Comparison of ENCODE assay signal across 8 cellular contexts in genomic region chr2:50492452-50492851, GRCh38.
DNase-seq lines count a peak whose midpoint lies in the region; ATAC-seq and TF ChIP-seq lines count a peak whose summit lies in the region.

No MANE protein-coding gene starts in this region.

- no peaks in the 10 kb centered on the region for H3K79me2 ChIP-seq in parathyroid adenoma

- peaks cover 4% of the 10 kb centered on the region for H3K4me1 Mint-ChIP-seq in activated CD4-positive, alpha-beta T cell treated with anti-CD3 and anti-CD28 coated beads, Interleukin-2, amount 10 ng/mL, durations not matched to agents 7 days and 5 days

- peak overlapping the region; percentile 67 for H3K4me2 ChIP-seq in parathyroid adenoma (ENCODE audit: low read length)

- H3K4me1 ChIP-seq in parathyroid adenoma = no peaks in the 10 kb centered on the region

- H3K4me3 ChIP-seq in parathyroid adenoma (ENCODE audit: low read depth, low read length) = peak overlapping the region; percentile 42

- H3K27ac Mint-ChIP-seq in activated CD4-positive, alpha-beta T cell treated with anti-CD3 and anti-CD28 coated beads, Interleukin-2, amount 10 ng/mL, durations not matched to agents 7 days and 5 days = no peak overlapping the region

- H3K4me3 Mint-ChIP-seq in activated CD4-positive, alpha-beta T cell treated with anti-CD3 and anti-CD28 coated beads, Interleukin-2, amount 10 ng/mL, durations not matched to agents 7 days and 5 days = no peak overlapping the region

- no peak overlapping the region for H3K9ac ChIP-seq in parathyroid adenoma

- no peaks in the 10 kb centered on the region for H3K36me3 ChIP-seq in parathyroid adenoma (ENCODE audit: control insufficient read depth, insufficient read depth, low read length)

- POLR2A ChIA-PET in activated CD4-positive, alpha-beta T cell treated with anti-CD3 and anti-CD28 coated beads, Interleukin-2, amount 10 ng/mL, durations not matched to agents 7 days and 5 days (lab: Charles Lee) = no interaction called here

- CTCF ChIA-PET in activated CD4-positive, alpha-beta T cell treated with anti-CD3 and anti-CD28 coated beads, Interleukin-2, amount 10 ng/mL, durations not matched to agents 7 days and 5 days (lab: Charles Lee) = no interaction called here

- H3K27me3 ChIP-seq in parathyroid adenoma (ENCODE audit: control insufficient read depth, insufficient read depth, low read length) = no peaks in the 10 kb centered on the region

- no peaks in the 10 kb centered on the region for H3K27me3 Mint-ChIP-seq in activated CD4-positive, alpha-beta T cell treated with anti-CD3 and anti-CD28 coated beads, Interleukin-2, amount 10 ng/mL, durations not matched to agents 7 days and 5 days

- H3K27ac ChIP-seq in parathyroid adenoma = no peak overlapping the region

- peak; percentile 57 for TF ChIP-seq CTCF in parathyroid adenoma (IDR thresholded peaks at IDR 0.05)

- H2AFZ ChIP-seq in parathyroid adenoma = peak overlapping the region; percentile 36

- DNase-seq in DMS79 (lab: John Stamatoyannopoulos, UW) (peak; percentile 59), NCI-H2171 (lab: John Stamatoyannopoulos, UW) (peak; percentile 70), foreskin melanocyte (peak; percentile 35)
- DNase-seq in activated CD4-positive, alpha-beta T cell treated with anti-CD3 and anti-CD28 coated beads, Interleukin-2, amount 10 ng/mL, durations not matched to agents 7 days and 5 days = peak; percentile 40
- DNase-seq in activated effector memory CD4-positive, alpha-beta T cell treated with anti-CD3 and anti-CD28 coated beads, Interleukin-2, amount 50 U/mL, for 16 hours = no peak

- H3K9me3 Mint-ChIP-seq in activated CD4-positive, alpha-beta T cell treated with anti-CD3 and anti-CD28 coated beads, Interleukin-2, amount 10 ng/mL, durations not matched to agents 7 days and 5 days = no peaks in the 10 kb centered on the region

- no peaks in the 10 kb centered on the region for H3K36me3 Mint-ChIP-seq in activated CD4-positive, alpha-beta T cell treated with anti-CD3 and anti-CD28 coated beads, Interleukin-2, amount 10 ng/mL, durations not matched to agents 7 days and 5 days (ENCODE audit: low read depth)

- peak; percentile 79 for ATAC-seq in GM19328 (IDR thresholded peaks at IDR 0.05; ENCODE audit: unreplicated experiment)
- peak; percentile 79 for ATAC-seq in HG03175 (IDR thresholded peaks at IDR 0.05; ENCODE audit: unreplicated experiment)

- no peaks in the 10 kb centered on the region for H3K9me3 ChIP-seq in parathyroid adenoma (ENCODE audit: control insufficient read depth, low read length)
